Comparison of ENCODE assay signal across 1 cellular context in genomic region chr15:59168536-59168935, GRCh38.
TF ChIP-seq lines count a peak whose summit lies in the region.

No MANE protein-coding gene starts in this region.

TF ChIP-seq in HepG2, 621 proteins besides CTCF, POLR2A, EP300 and RAD21 (continued from another document and continues in another):
- TF ChIP-seq ZHX2 (IDR thresholded peaks at IDR 0.05; ENCODE audit: low read depth): no peak
- no peak for TF ChIP-seq ZHX2 (CRISPR knock-in tag; IDR thresholded peaks at IDR 0.05; ENCODE audit: borderline replicate concordance)
- no peak for TF ChIP-seq NAIF1 (CRISPR knock-in tag; IDR thresholded peaks at IDR 0.05; ENCODE audit: borderline replicate concordance)
- TF ChIP-seq ATRX (CRISPR knock-in tag; IDR thresholded peaks at IDR 0.05; ENCODE audit: borderline replicate concordance): no peak
- peak; percentile 35; the same call in 1 of the 2 replicates for TF ChIP-seq SAP130 (CRISPR knock-in tag; IDR thresholded peaks at IDR 0.05; ENCODE audit: low read depth)
- peak; percentile 56; the same call in 1 of the 2 replicates for TF ChIP-seq JUNB (CRISPR knock-in tag; IDR thresholded peaks at IDR 0.05; ENCODE audit: borderline replicate concordance)
- TF ChIP-seq ARNTL (CRISPR knock-in tag; IDR thresholded peaks at IDR 0.05): 0 out of 2 replicates have a peak, but pooled peaks have one; percentile 30
- TF ChIP-seq, protein P1, sequence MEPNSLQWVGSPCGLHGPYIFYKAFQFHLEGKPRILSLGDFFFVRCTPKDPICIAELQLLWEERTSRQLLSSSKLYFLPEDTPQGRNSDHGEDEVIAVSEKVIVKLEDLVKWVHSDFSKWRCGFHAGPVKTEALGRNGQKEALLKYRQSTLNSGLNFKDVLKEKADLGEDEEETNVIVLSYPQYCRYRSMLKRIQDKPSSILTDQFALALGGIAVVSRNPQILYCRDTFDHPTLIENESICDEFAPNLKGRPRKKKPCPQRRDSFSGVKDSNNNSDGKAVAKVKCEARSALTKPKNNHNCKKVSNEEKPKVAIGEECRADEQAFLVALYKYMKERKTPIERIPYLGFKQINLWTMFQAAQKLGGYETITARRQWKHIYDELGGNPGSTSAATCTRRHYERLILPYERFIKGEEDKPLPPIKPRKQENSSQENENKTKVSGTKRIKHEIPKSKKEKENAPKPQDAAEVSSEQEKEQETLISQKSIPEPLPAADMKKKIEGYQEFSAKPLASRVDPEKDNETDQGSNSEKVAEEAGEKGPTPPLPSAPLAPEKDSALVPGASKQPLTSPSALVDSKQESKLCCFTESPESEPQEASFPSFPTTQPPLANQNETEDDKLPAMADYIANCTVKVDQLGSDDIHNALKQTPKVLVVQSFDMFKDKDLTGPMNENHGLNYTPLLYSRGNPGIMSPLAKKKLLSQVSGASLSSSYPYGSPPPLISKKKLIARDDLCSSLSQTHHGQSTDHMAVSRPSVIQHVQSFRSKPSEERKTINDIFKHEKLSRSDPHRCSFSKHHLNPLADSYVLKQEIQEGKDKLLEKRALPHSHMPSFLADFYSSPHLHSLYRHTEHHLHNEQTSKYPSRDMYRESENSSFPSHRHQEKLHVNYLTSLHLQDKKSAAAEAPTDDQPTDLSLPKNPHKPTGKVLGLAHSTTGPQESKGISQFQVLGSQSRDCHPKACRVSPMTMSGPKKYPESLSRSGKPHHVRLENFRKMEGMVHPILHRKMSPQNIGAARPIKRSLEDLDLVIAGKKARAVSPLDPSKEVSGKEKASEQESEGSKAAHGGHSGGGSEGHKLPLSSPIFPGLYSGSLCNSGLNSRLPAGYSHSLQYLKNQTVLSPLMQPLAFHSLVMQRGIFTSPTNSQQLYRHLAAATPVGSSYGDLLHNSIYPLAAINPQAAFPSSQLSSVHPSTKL (CRISPR knock-in tag; IDR thresholded peaks at IDR 0.05): peak; percentile 63
- TF ChIP-seq, protein P2, sequence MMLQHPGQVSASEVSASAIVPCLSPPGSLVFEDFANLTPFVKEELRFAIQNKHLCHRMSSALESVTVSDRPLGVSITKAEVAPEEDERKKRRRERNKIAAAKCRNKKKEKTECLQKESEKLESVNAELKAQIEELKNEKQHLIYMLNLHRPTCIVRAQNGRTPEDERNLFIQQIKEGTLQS (CRISPR knock-in tag; IDR thresholded peaks at IDR 0.05): peak; percentile 79
- no peak for TF ChIP-seq ZNF761 (CRISPR knock-in tag; conservative IDR thresholded peaks at IDR 0.05)
- peak; percentile 95 for TF ChIP-seq FOSL2 (CRISPR knock-in tag; IDR thresholded peaks at IDR 0.05)
- TF ChIP-seq, protein P3, sequence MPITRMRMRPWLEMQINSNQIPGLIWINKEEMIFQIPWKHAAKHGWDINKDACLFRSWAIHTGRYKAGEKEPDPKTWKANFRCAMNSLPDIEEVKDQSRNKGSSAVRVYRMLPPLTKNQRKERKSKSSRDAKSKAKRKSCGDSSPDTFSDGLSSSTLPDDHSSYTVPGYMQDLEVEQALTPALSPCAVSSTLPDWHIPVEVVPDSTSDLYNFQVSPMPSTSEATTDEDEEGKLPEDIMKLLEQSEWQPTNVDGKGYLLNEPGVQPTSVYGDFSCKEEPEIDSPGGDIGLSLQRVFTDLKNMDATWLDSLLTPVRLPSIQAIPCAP (CRISPR knock-in tag; IDR thresholded peaks at IDR 0.05; ENCODE audit: low read depth): no peak
- TF ChIP-seq ZNF841 (CRISPR knock-in tag; IDR thresholded peaks at IDR 0.05; ENCODE audit: borderline replicate concordance): no peak
- no peak for TF ChIP-seq E2F5 (CRISPR knock-in tag; conservative IDR thresholded peaks at IDR 0.05)
- TF ChIP-seq ZNF24 (IDR thresholded peaks at IDR 0.05): no peak
- TF ChIP-seq KAT7 (CRISPR knock-in tag; IDR thresholded peaks at IDR 0.05; ENCODE audit: borderline replicate concordance): no peak
- TF ChIP-seq ZNF121 (CRISPR knock-in tag; IDR thresholded peaks at IDR 0.05): peak; percentile 66
- no peak for TF ChIP-seq ZNF576 (CRISPR knock-in tag; IDR thresholded peaks at IDR 0.05)
- TF ChIP-seq PAF1 (CRISPR knock-in tag; IDR thresholded peaks at IDR 0.05): no peak
- peak; percentile 61; the same call in 1 of the 2 replicates for TF ChIP-seq POGZ (CRISPR knock-in tag; IDR thresholded peaks at IDR 0.05)
- 0 out of 4 replicates have a peak, but pooled peaks of 1 of the 2 experiments have one; percentile 23 for TF ChIP-seq NR2F1 (CRISPR knock-in tag; IDR thresholded peaks at IDR 0.05)
- no peak for TF ChIP-seq ZNF180 (CRISPR knock-in tag; IDR thresholded peaks at IDR 0.05; ENCODE audit: borderline replicate concordance, low read depth)
- TF ChIP-seq AGO1 (IDR thresholded peaks at IDR 0.05; ENCODE audit: low read depth, low read length, poor library complexity, severe bottlenecking): no peak
- TF ChIP-seq RARA (CRISPR knock-in tag; IDR thresholded peaks at IDR 0.05): peak; percentile 21; the same call in 1 of the 2 replicates
- TF ChIP-seq, protein P4, sequence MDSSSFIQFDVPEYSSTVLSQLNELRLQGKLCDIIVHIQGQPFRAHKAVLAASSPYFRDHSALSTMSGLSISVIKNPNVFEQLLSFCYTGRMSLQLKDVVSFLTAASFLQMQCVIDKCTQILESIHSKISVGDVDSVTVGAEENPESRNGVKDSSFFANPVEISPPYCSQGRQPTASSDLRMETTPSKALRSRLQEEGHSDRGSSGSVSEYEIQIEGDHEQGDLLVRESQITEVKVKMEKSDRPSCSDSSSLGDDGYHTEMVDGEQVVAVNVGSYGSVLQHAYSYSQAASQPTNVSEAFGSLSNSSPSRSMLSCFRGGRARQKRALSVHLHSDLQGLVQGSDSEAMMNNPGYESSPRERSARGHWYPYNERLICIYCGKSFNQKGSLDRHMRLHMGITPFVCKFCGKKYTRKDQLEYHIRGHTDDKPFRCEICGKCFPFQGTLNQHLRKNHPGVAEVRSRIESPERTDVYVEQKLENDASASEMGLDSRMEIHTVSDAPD (CRISPR knock-in tag; IDR thresholded peaks at IDR 0.05): no peak
- TF ChIP-seq JUND (CRISPR knock-in tag; IDR thresholded peaks at IDR 0.05): peak; percentile 70; the same call in 1 of the 2 replicates
- TF ChIP-seq TFE3 (CRISPR knock-in tag; IDR thresholded peaks at IDR 0.05): peak; percentile 24; the same call in 1 of the 2 replicates
- TF ChIP-seq POLR2AphosphoS2 (IDR thresholded peaks at IDR 0.05; ENCODE audit: low read depth, low read length): no peak
- peak; percentile 14; the same call in 1 of the 2 replicates for TF ChIP-seq HNF4A (CRISPR knock-in tag; IDR thresholded peaks at IDR 0.05)
- TF ChIP-seq ZNF460 (CRISPR knock-in tag; IDR thresholded peaks at IDR 0.05; ENCODE audit: borderline replicate concordance): 0 out of 2 replicates have a peak, but pooled peaks have one; percentile 24
- no peak for TF ChIP-seq KDM3A (CRISPR knock-in tag; IDR thresholded peaks at IDR 0.05; ENCODE audit: low read depth)
- TF ChIP-seq, protein P5, sequence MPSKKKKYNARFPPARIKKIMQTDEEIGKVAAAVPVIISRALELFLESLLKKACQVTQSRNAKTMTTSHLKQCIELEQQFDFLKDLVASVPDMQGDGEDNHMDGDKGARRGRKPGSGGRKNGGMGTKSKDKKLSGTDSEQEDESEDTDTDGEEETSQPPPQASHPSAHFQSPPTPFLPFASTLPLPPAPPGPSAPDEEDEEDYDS (CRISPR knock-in tag; IDR thresholded peaks at IDR 0.05): no peak
- no peak for TF ChIP-seq KDM5A (IDR thresholded peaks at IDR 0.05; ENCODE audit: borderline replicate concordance, low read length)
- no peak for TF ChIP-seq ZNF574 (CRISPR knock-in tag; IDR thresholded peaks at IDR 0.05)
- TF ChIP-seq ZNF10 (CRISPR knock-in tag; IDR thresholded peaks at IDR 0.05; ENCODE audit: borderline replicate concordance, low read depth): no peak
